ENCODE assay signal across 9 cellular contexts in genomic region chr10:102745157-102745556, GRCh38. TPM values are rescaled to one million over a fixed set of nuclear protein-coding genes. Genes with fewer than 3 reads are reported as not detected.
DNase-seq lines count a peak whose midpoint lies in the region; ATAC-seq and TF ChIP-seq lines count a peak whose summit lies in the region.
"Had no signal": no experiment of that assay in that cellular context is flagged by ENCODE, and none has a peak within 500 bp of the region (broad histone marks: within the 10 kb centered on the region; RNA-seq: fewer than 3 reads in every experiment).

No MANE protein-coding gene starts in this region.

- peaks cover 6% of the 10 kb centered on the region for H3K9me3 Mint-ChIP-seq in activated naive CD4-positive, alpha-beta T cell treated with anti-CD3 and anti-CD28 coated beads, Interleukin-2, amount 50 U/mL, for 24 hours
- H3K9me3 Mint-ChIP-seq in brain = no peaks in the 10 kb centered on the region

- peak overlapping the region; percentile 33 for H3K27ac Mint-ChIP-seq in activated naive CD4-positive, alpha-beta T cell treated with anti-CD3 and anti-CD28 coated beads, Interleukin-2, amount 50 U/mL, for 24 hours
- peak overlapping the region in 4 of 5 experiments; percentile 52 to 98 (median 80) for H3K27ac Mint-ChIP-seq in brain

- H3K4me1 ChIP-seq in mesodermal cell (ENCODE audit: control insufficient read depth, insufficient read depth, low read length, poor library complexity, severe bottlenecking) = peaks cover 8% of the 10 kb centered on the region
- peaks cover 16 to 27% (median 23%) of the 10 kb centered on the region in 4 donors for H3K4me1 ChIP-seq in upper lobe of left lung

- ATAC-seq in upper lobe of left lung (ENCODE audit: low FRiP score in 2 of 2) = no peak
- ATAC-seq in GM21717 (IDR thresholded peaks at IDR 0.05; ENCODE audit: unreplicated experiment) = no peak

- H3K27me3 Mint-ChIP-seq in activated naive CD4-positive, alpha-beta T cell treated with anti-CD3 and anti-CD28 coated beads, Interleukin-2, amount 50 U/mL, for 24 hours = no peaks in the 10 kb centered on the region
- H3K27me3 Mint-ChIP-seq in brain = peaks cover 3% of the 10 kb centered on the region

- H3K4me1 Mint-ChIP-seq in activated naive CD4-positive, alpha-beta T cell treated with anti-CD3 and anti-CD28 coated beads, Interleukin-2, amount 50 U/mL, for 24 hours = peaks cover 51% of the 10 kb centered on the region
- peaks cover 47% of the 10 kb centered on the region for H3K4me1 Mint-ChIP-seq in brain

- peak overlapping the region; percentile 90 for H3K4me3 Mint-ChIP-seq in activated naive CD4-positive, alpha-beta T cell treated with anti-CD3 and anti-CD28 coated beads, Interleukin-2, amount 50 U/mL, for 24 hours
- H3K4me3 Mint-ChIP-seq in brain = peak overlapping the region; percentile 85 to 100 (median 91)

- no peak for TF ChIP-seq CTCF in brain (conservative IDR thresholded peaks at IDR 0.05)
- no peak for TF ChIP-seq CTCF in upper lobe of left lung (IDR thresholded peaks at IDR 0.05)

- H3K27ac ChIP-seq in mesodermal cell (ENCODE audit: low read depth, low read length, severe bottlenecking) (no peak overlapping the region), upper lobe of left lung (peak overlapping the region; percentile 89 to 95 (median 90))

- peaks cover 3% of the 10 kb centered on the region for H3K36me3 ChIP-seq in mesodermal cell (ENCODE audit: control insufficient read depth, insufficient read depth, low read length)
- H3K36me3 ChIP-seq in upper lobe of left lung = no peaks in the 10 kb centered on the region

- DNase-seq in activated naive CD4-positive, alpha-beta T cell treated with anti-CD3 and anti-CD28 coated beads, Interleukin-2, amount 50 U/mL, for 16 hours = no peak
- DNase-seq in upper lobe of left lung (no peak), NCI-H2081 (lab: John Stamatoyannopoulos, UW) (no peak), HCEC 1CT (no peak)
- DNase-seq: NCI-H1436 treated with DMSO at 0.1 percent for 48 hours had no signal

- TF ChIP-seq POLR2A in upper lobe of left lung (IDR thresholded peaks at IDR 0.05) = no peak

- WGBS in mesodermal cell (ENCODE audit: insufficient coverage in 2 of 2), 2 experiments = 100% methylated on average over 1 to 2 of the region's 4 CpGs
- WGBS in upper lobe of left lung, 2 donors = 56 to 61% methylated on average over 4 of the region's 4 CpGs

- peaks cover 4% of the 10 kb centered on the region for H3K36me3 Mint-ChIP-seq in activated naive CD4-positive, alpha-beta T cell treated with anti-CD3 and anti-CD28 coated beads, Interleukin-2, amount 50 U/mL, for 24 hours
- H3K36me3 Mint-ChIP-seq in brain = peaks cover 15% of the 10 kb centered on the region

- TF ChIP-seq EP300 in upper lobe of left lung (IDR thresholded peaks at IDR 0.05) = no peak

- H3K4me3 ChIP-seq in mesodermal cell (ENCODE audit: extremely low read depth, insufficient read depth, low read length, poor library complexity, severe bottlenecking) (peak overlapping the region; percentile 93), upper lobe of left lung (peak overlapping the region in 3 of 4 donors; percentile 76 to 93 (median 83))

- no peaks in the 10 kb centered on the region for H3K27me3 ChIP-seq in upper lobe of left lung

- H3K9me3 ChIP-seq in mesodermal cell (ENCODE audit: control insufficient read depth, low read length) (no peaks in the 10 kb centered on the region), upper lobe of left lung (no peaks in the 10 kb centered on the region)

RNA-seq across cellular contexts. Expression of gene WBP1L, which starts 1.4 kb away (rescaled TPM):
- polyA plus RNA-seq in brain (ENCODE audit: insufficient read depth, low read depth, low replicate concordance) = 23.8 TPM
- polyA plus RNA-seq in mesodermal cell (2013, experiment 1 of 2) = 41.2 TPM
- 35.1 TPM for polyA plus RNA-seq in mesodermal cell (2013, experiment 2 of 2)
- total RNA-seq in upper lobe of left lung = 10 to 100 TPM; 41.7 to 76.6 (median 54.7) TPM

RNA-seq across cellular contexts. Expression of gene SFXN2, which starts 30.7 kb away (rescaled TPM):
- 5.7 TPM for polyA plus RNA-seq in brain (ENCODE audit: insufficient read depth, low read depth, low replicate concordance)
- 6.2 TPM for polyA plus RNA-seq in mesodermal cell (2013, experiment 1 of 2)
- polyA plus RNA-seq in mesodermal cell (2013, experiment 2 of 2) = 4.7 TPM
- 10 to 100 TPM in 2 of 6 donors, 1 to 10 TPM in 4; 3.9 to 28.3 (median 8.0) TPM for total RNA-seq in upper lobe of left lung

RNA-seq across cellular contexts. Expression of gene ARL3, which starts 31.0 kb away (rescaled TPM):
- 33.2 TPM for polyA plus RNA-seq in brain (ENCODE audit: insufficient read depth, low read depth, low replicate concordance)
- 28.2 TPM for polyA plus RNA-seq in mesodermal cell (2013, experiment 1 of 2)
- 29.8 TPM for polyA plus RNA-seq in mesodermal cell (2013, experiment 2 of 2)
- 1 to 10 TPM; 4.6 to 7.9 (median 6.4) TPM for total RNA-seq in upper lobe of left lung
